ENCODE assay signal across 9 cellular contexts in the genomic region with DNA sequence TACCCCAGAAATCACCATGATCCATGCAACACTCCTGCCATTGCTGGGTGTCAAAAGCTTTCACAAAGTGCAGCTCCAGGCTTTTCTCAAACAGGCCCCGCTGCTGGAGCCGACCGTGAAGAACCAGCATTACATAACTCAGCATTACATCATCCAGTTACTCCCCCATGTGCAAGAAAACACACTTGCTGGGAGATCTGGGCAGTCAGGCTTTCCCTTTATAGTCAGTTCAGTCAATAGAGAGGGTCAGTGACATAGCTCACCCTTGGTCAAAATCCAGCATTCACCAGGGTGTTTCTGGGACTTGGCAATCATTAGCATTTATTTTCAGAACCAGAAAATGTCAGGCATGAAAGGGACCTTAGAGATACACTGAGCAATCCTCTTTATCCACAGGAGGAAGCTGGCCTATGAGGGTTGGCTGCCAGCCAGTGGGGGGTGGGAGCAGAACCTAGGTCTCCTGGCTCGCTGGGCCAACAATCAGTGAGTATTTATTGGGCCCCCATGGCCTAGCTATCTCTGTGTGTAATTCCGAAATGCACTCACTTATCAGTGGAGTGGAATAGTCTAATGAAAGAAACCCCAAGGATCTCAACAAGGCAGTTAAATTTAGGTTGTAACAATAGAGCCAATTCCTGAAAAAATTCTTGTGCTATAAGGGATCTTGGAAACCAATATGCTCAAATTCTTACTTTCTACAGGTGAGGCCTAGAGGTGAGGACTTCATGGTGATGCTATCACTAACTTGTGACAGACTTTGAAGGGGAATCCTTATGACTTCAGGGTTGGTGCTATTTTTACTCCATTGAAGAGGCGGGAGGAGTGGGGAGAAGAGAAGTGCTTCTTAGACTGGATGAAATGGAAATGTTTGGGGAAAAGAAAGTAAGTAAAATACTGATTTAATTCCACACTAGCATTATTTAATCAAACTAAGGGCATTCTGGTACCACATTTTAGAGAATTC. TPM values are rescaled to one million over a fixed set of nuclear protein-coding genes. Genes with fewer than 3 reads are reported as not detected.
A peak's percentile ranks its signal among the peaks of the same experiment; 100 is the strongest.
DNase-seq lines count a peak whose midpoint lies in the region; ATAC-seq, FAIRE-seq and TF ChIP-seq lines count a peak whose summit lies in the region.
"Had no signal": no experiment of that assay in that cellular context is flagged by ENCODE, and none has a peak within 500 bp of the region (broad histone marks: within the 10 kb centered on the region; RNA-seq: fewer than 3 reads in every experiment).

No MANE protein-coding gene starts in this region.

- H3K9me3 ChIP-seq in testis: no peaks in the 10 kb centered on the region
- no peaks in the 10 kb centered on the region for H3K9me3 ChIP-seq in CD4-positive, alpha-beta T cell (ENCODE audit: control insufficient read depth, low read length)

- WGBS in testis, 2 donors: 32 to 34% methylated on average over 6 of the region's 6 CpGs

- CTCF ChIA-PET in CD4-positive, alpha-beta T cell (lab: Charles Lee): no interaction called here

- no peaks in the 10 kb centered on the region for H3K27me3 Mint-ChIP-seq in CD4-positive, alpha-beta T cell
- H3K27me3 Mint-ChIP-seq: naive B cell had no signal

- TF ChIP-seq CTCF in astrocyte of the spinal cord (IDR thresholded peaks at IDR 0.05; ENCODE audit: low read depth, low read length): no peak
- TF ChIP-seq CTCF in testis (IDR thresholded peaks at IDR 0.05): no peak
- TF ChIP-seq CTCF in CD4-positive, alpha-beta T cell (IDR thresholded peaks at IDR 0.05): no peak

- in situ Hi-C loops in astrocyte of the spinal cord (cut with HindIII; ENCODE audit: low sequenced_read_pairs): no loop called here

- H3K4me1 Mint-ChIP-seq in CD4-positive, alpha-beta T cell (ENCODE audit: low read depth): no peaks in the 10 kb centered on the region
- H3K4me1 Mint-ChIP-seq: naive B cell had no signal

- DNase-seq in DMS79 treated with DMSO at 0.1 percent for 48 hours (lab: John Stamatoyannopoulos, UW) (peak; percentile 1), DMS79 (lab: John Stamatoyannopoulos, UW) (no peak), astrocyte of the spinal cord (ENCODE audit: low read depth, low spot score) (peak; percentile 66), testis (peak; percentile 48)
- no peak for DNase-seq in activated T-cell treated with anti-CD3 and anti-CD28 coated beads, Interleukin-2, amount 50 U/mL, for 48 hours
- DNase-seq in CD4-positive, alpha-beta T cell: no peak
- DNase-seq: naive B cell had no signal

- no peaks in the 10 kb centered on the region for H3K36me3 ChIP-seq in testis (ENCODE audit: low read depth, missing control alignments)

- TF ChIP-seq POLR2A in testis (IDR thresholded peaks at IDR 0.05): no peak

- no peak overlapping the region for H3K4me3 Mint-ChIP-seq in CD4-positive, alpha-beta T cell

- H3K27ac Mint-ChIP-seq in CD4-positive, alpha-beta T cell: no peak overlapping the region

- POLR2A ChIA-PET in CD4-positive, alpha-beta T cell (lab: Charles Lee): no interaction called here

- H3K4me3 ChIP-seq in astrocyte of the spinal cord (ENCODE audit: low read depth, low read length): no peak overlapping the region
- H3K4me3 ChIP-seq in testis: no peak overlapping the region

- no peaks in the 10 kb centered on the region for H3K27me3 ChIP-seq in testis
- H3K27me3 ChIP-seq in CD4-positive, alpha-beta T cell (ENCODE audit: control insufficient read depth, insufficient read depth, low read length): no peaks in the 10 kb centered on the region

- no peak for ATAC-seq in CD4-positive, alpha-beta T cell (ENCODE audit: poor library complexity)
- no peak for ATAC-seq in GM21723 (IDR thresholded peaks at IDR 0.05; ENCODE audit: unreplicated experiment)

- H3K27ac ChIP-seq in testis: peak overlapping the region in 1 of 2 donors; percentile 64
- no peak overlapping the region for H3K27ac ChIP-seq in CD4-positive, alpha-beta T cell (ENCODE audit: low read depth, low read length)

- intact Hi-C loops in testis (cut with DNase I; ENCODE audit: low total_unique reads): no loop called here
- intact Hi-C loops in CD4-positive, alpha-beta T cell (cut with DNase I, micrococcal nuclease): no loop called here

- no peaks in the 10 kb centered on the region for H3K9me3 Mint-ChIP-seq in CD4-positive, alpha-beta T cell
- H3K9me3 Mint-ChIP-seq: naive B cell had no signal

- peak; percentile 5 for FAIRE-seq in islet of Langerhans (lab: Jason Lieb, UNC)

- H3K36me3 Mint-ChIP-seq in CD4-positive, alpha-beta T cell (ENCODE audit: low read depth): peaks cover 1% of the 10 kb centered on the region

- H3K4me1 ChIP-seq in testis: peaks cover 11% of the 10 kb centered on the region

RNA-seq across cellular contexts. Expression of a gene that starts 54.6 kb away (rescaled TPM):
- 10 to 100 TPM; 18.5 to 23.0 TPM for total RNA-seq in testis
- polyA plus RNA-seq in testis (ENCODE audit: insufficient read depth, low read depth, low replicate concordance): 41.8 TPM
- 10 to 100 TPM; 24.8 to 28.1 TPM for total RNA-seq in CD4-positive, alpha-beta T cell

RNA-seq across cellular contexts. Expression of a gene that starts 55.2 kb away (rescaled TPM):
- total RNA-seq in testis: 10 to 100 TPM; 15.4 to 26.8 TPM
- polyA plus RNA-seq in testis (ENCODE audit: insufficient read depth, low read depth, low replicate concordance): 22.1 TPM
- total RNA-seq in CD4-positive, alpha-beta T cell: 10 to 100 TPM; 12.6 to 12.8 TPM

Comparison
In these comparisons a context has a peak if more than half of its experiments do, and no peak if none do; other contexts are left out.
1. DNase-seq: peak in DMS79 treated with DMSO at 0.1 percent for 48 hours (single experiment), astrocyte of the spinal cord (single experiment) and testis (single experiment); none in DMS79 (single experiment), activated T-cell treated with anti-CD3 and anti-CD28 coated beads, Interleukin-2, amount 50 U/mL, for 48 hours (0 of 2) and CD4-positive, alpha-beta T cell (0 of 10).